In the genomic region with DNA sequence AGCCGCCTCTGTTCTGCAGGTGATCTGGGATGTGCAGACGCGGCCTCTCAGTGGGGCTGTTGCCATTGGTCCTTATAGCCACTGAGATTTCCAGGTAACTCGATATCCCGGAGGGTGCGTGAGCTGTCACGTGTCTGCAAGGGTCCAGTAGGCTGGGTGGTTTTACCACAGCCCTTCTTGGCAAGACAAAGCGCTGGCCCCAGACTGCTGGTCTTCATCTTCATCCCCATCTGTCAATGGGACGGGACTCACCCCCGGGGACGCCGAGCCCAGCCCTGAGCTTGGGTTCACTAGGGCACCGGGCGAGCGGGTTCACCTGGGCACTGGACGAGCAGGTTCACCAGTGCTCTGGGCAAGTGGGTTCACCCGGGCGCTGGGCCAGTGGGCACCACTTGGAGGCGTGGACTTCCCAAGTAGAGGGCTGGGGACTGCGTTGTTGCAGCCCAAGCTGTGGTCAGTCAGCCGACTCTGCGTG, we compare ENCODE assay signal across 24 cellular contexts. TPM values are rescaled to one million over a fixed set of nuclear protein-coding genes. Genes with fewer than 3 reads are reported as not detected.
A peak's percentile ranks its signal among the peaks of the same experiment; 100 is the strongest.
DNase-seq lines count a peak whose midpoint lies in the region; ATAC-seq and TF ChIP-seq lines count a peak whose summit lies in the region.
"Had no signal": no experiment of that assay in that cellular context is flagged by ENCODE, and none has a peak within 500 bp of the region (broad histone marks: within the 10 kb centered on the region; RNA-seq: fewer than 3 reads in every experiment).

No MANE protein-coding gene starts in this region.

- no peak overlapping the region for H3K4me2 ChIP-seq in H9 (ENCODE audit: insufficient read depth, insufficient read length, low read length)
- H3K4me2 ChIP-seq: hepatocyte, KMS-11 had no signal

- H3K9me3 Mint-ChIP-seq in activated CD4-positive, alpha-beta T cell treated with anti-CD3 and anti-CD28 coated beads for 36 hours (ENCODE audit: low read depth) = no peaks in the 10 kb centered on the region
- H3K9me3 Mint-ChIP-seq in H9 = no peaks in the 10 kb centered on the region
- H3K9me3 Mint-ChIP-seq: activated naive CD4-positive, alpha-beta T cell treated with anti-CD3 and anti-CD28 coated beads for 36 hours; activated T-cell treated with anti-CD3 and anti-CD28 coated beads, Interleukin-2, amount 50 U/mL, for 72 hours; CD8-positive, alpha-beta T cell; dendritic cell treated with granulocyte-macrophage colony-stimulating factor and Interleukin-4, amounts not matched to agents 40 ng/mL and 50 ng/mL, for 4 days; nephron progenitor cell; stimulated activated naive CD8-positive, alpha-beta T cell treated with anti-CD3 and anti-CD28 coated beads, Interleukin-15, Interleukin-2, amounts not matched to agents 100 ng/mL and 50 ng/mL, for 24 hours had no signal

- no peak overlapping the region for H2BK5ac ChIP-seq in H9 (ENCODE audit: insufficient read length, low read length)

- H3K79me2 ChIP-seq in H9 (ENCODE audit: insufficient read depth, low read length) = no peaks in the 10 kb centered on the region
- H3K79me2 ChIP-seq: hepatocyte had no signal

- H3K23me2 ChIP-seq in H9 (ENCODE audit: insufficient read length, low read depth, low read length, poor library complexity, severe bottlenecking) = no peaks in the 10 kb centered on the region

- no peaks in the 10 kb centered on the region for H3K4me1 Mint-ChIP-seq in activated CD4-positive, alpha-beta T cell treated with anti-CD3 and anti-CD28 coated beads for 36 hours
- peaks cover 2 to 6% of the 10 kb centered on the region in 2 experiments; a peak in 1 of 4 replicates for H3K4me1 Mint-ChIP-seq in H9

- H3K9me3 ChIP-seq in H9 (ENCODE audit: control insufficient read depth, low read depth, low read length) = no peaks in the 10 kb centered on the region
- H3K9me3 ChIP-seq: pancreas, thoracic aorta, uterus had no signal

- no peak overlapping the region for H3K18ac ChIP-seq in H9 (ENCODE audit: insufficient read length, low read depth, low read length)

- WGBS in H9 (ENCODE audit: extremely low coverage, insufficient read length, low lambda C conversion rate) = no CpG with 5 or more reads among the region's 22 CpGs

- no peaks in the 10 kb centered on the region for H3K27me3 ChIP-seq in H9 (ENCODE audit: insufficient read depth, low read length)
- H3K27me3 ChIP-seq: cardiac muscle cell, hepatocyte, uterus had no signal

- POLR2A ChIA-PET in activated CD4-positive, alpha-beta T cell treated with anti-CD3 and anti-CD28 coated beads for 36 hours (lab: Charles Lee) = no interaction called here

- CTCF ChIA-PET in activated CD4-positive, alpha-beta T cell treated with anti-CD3 and anti-CD28 coated beads for 36 hours (lab: Charles Lee) = no interaction called here

- no peak for ATAC-seq in activated CD4-positive, alpha-beta T cell treated with anti-CD3 and anti-CD28 coated beads for 36 hours
- ATAC-seq in left ventricle myocardium superior = no peak
- ATAC-seq: activated T-cell treated with anti-CD3 and anti-CD28 coated beads, Interleukin-2, amount 50 U/mL, for 72 hours; CD8-positive, alpha-beta T cell; pancreas; sciatic nerve had no signal

- H3K56ac ChIP-seq in H9 (ENCODE audit: insufficient read length, low read depth, low read length) = no peak overlapping the region

- no peak overlapping the region for H2AK5ac ChIP-seq in H9 (ENCODE audit: insufficient read length, low read length)

- no peak overlapping the region for H2AFZ ChIP-seq in H9 (ENCODE audit: low read length)
- H2AFZ ChIP-seq: hepatocyte had no signal

- no peak for TF ChIP-seq CTCF in H9 (conservative IDR thresholded peaks at IDR 0.05)

- peak; percentile 0 for DNase-seq in activated CD4-positive, alpha-beta T cell treated with anti-CD3 and anti-CD28 coated beads for 36 hours
- no peak for DNase-seq in activated CD4-positive, alpha-beta T cell treated with anti-CD3 and anti-CD28 coated beads for 4 hours
- DNase-seq in H9 = peak; percentile 48
- peak; percentile 21 for DNase-seq in left ventricle myocardium superior
- DNase-seq in posterior cingulate gyrus = peak in 8 of 10 donors; percentile 4 to 88 (median 20)
- no peak for DNase-seq in NCI-H1105 (lab: John Stamatoyannopoulos, UW)
- no peak for DNase-seq in anterior cingulate cortex (lab: John Stamatoyannopoulos, UW)
- no peak for DNase-seq in stimulated activated CD4-positive, alpha-beta T cell treated with anti-CD3 and anti-CD28 coated beads, Interleukin-1b, Interleukin-23, amount 100 ng/mL, for 48 hours
- DNase-seq: activated naive CD4-positive, alpha-beta T cell treated with anti-CD3 and anti-CD28 coated beads for 36 hours; activated T-cell treated with anti-CD3 and anti-CD28 coated beads, Interleukin-2, amount 50 U/mL, for 72 hours; CD8-positive, alpha-beta T cell; MM.1S; NCI-H1417; NCI-H510A; nephron progenitor cell; uterus had no signal

- H3K4ac ChIP-seq in H9 (ENCODE audit: low read depth, low read length) = no peak overlapping the region

- H3K27ac Mint-ChIP-seq in activated CD4-positive, alpha-beta T cell treated with anti-CD3 and anti-CD28 coated beads for 36 hours = no peak overlapping the region
- H3K27ac Mint-ChIP-seq in H9 = peak overlapping the region in 1 of 3 experiments; percentile 89; a peak in 1 of 7 replicates
- H3K27ac Mint-ChIP-seq: activated naive CD4-positive, alpha-beta T cell treated with anti-CD3 and anti-CD28 coated beads for 36 hours; activated T-cell treated with anti-CD3 and anti-CD28 coated beads, Interleukin-2, amount 50 U/mL, for 72 hours; CD8-positive, alpha-beta T cell; dendritic cell treated with granulocyte-macrophage colony-stimulating factor and Interleukin-4, amounts not matched to agents 40 ng/mL and 50 ng/mL, for 4 days; nephron progenitor cell; stimulated activated naive CD8-positive, alpha-beta T cell treated with anti-CD3 and anti-CD28 coated beads, Interleukin-15, Interleukin-2, amounts not matched to agents 100 ng/mL and 50 ng/mL, for 24 hours had no signal

- no peak overlapping the region for H4K91ac ChIP-seq in H9 (ENCODE audit: insufficient read length, low read depth, low read length)

- no peak overlapping the region for H3K27ac ChIP-seq in H9 (ENCODE audit: insufficient read length, low read depth, low read length)
- H3K27ac ChIP-seq: cardiac muscle cell, hepatocyte, KMS-11, pancreas, thoracic aorta, uterus had no signal

- no peak overlapping the region for H2BK15ac ChIP-seq in H9 (ENCODE audit: low read depth, low read length)

- no peak overlapping the region for H3K9ac ChIP-seq in H9 (ENCODE audit: extremely low read depth, insufficient read length, low read length)
- H3K9ac ChIP-seq: KMS-11 had no signal

- H4K8ac ChIP-seq in H9 (replicated peaks; ENCODE audit: insufficient read length, low read depth, low read length) = no peak overlapping the region

- H4K5ac ChIP-seq in H9 (ENCODE audit: insufficient read length, low read depth, low read length) = no peak overlapping the region

- peaks cover 9% of the 10 kb centered on the region for H3K27me3 Mint-ChIP-seq in activated CD4-positive, alpha-beta T cell treated with anti-CD3 and anti-CD28 coated beads for 36 hours
- no peaks in the 10 kb centered on the region; the same call in 1 of the 2 replicates for H3K27me3 Mint-ChIP-seq in H9 (ENCODE audit: low read depth)

- no peak overlapping the region for H3K23ac ChIP-seq in H9 (ENCODE audit: insufficient read length, low read depth, low read length)

- no peak overlapping the region for H3T11ph ChIP-seq in H9 (ENCODE audit: low read length)

- H3K4me1 ChIP-seq in H9 (ENCODE audit: insufficient read depth, low read length) = no peaks in the 10 kb centered on the region
- H3K4me1 ChIP-seq: pancreas, uterus had no signal

- no peak overlapping the region for H2BK20ac ChIP-seq in H9 (ENCODE audit: low read depth, low read length, poor library complexity, severe bottlenecking)

- H4K20me1 ChIP-seq in H9 (ENCODE audit: control insufficient read depth, insufficient read depth, insufficient read length) = no peaks in the 10 kb centered on the region

- H3K36me3 Mint-ChIP-seq in activated CD4-positive, alpha-beta T cell treated with anti-CD3 and anti-CD28 coated beads for 36 hours (ENCODE audit: low read depth) = no peaks in the 10 kb centered on the region
- no peaks in the 10 kb centered on the region; a peak in 1 of 7 replicates for H3K36me3 Mint-ChIP-seq in H9 (ENCODE audit: insufficient read depth in 1 of 3, low read depth in 3 of 3)
- H3K36me3 Mint-ChIP-seq: CD8-positive, alpha-beta T cell had no signal

- H3K4me3 Mint-ChIP-seq in activated CD4-positive, alpha-beta T cell treated with anti-CD3 and anti-CD28 coated beads for 36 hours = no peak overlapping the region
- no peak overlapping the region for H3K4me3 Mint-ChIP-seq in H9
- H3K4me3 Mint-ChIP-seq: activated naive CD4-positive, alpha-beta T cell treated with anti-CD3 and anti-CD28 coated beads for 36 hours; activated T-cell treated with anti-CD3 and anti-CD28 coated beads, Interleukin-2, amount 50 U/mL, for 72 hours; CD8-positive, alpha-beta T cell; dendritic cell treated with granulocyte-macrophage colony-stimulating factor and Interleukin-4, amounts not matched to agents 40 ng/mL and 50 ng/mL, for 4 days; nephron progenitor cell; stimulated activated naive CD8-positive, alpha-beta T cell treated with anti-CD3 and anti-CD28 coated beads, Interleukin-15, Interleukin-2, amounts not matched to agents 100 ng/mL and 50 ng/mL, for 24 hours had no signal

- H2BK12ac ChIP-seq in H9 (ENCODE audit: insufficient read length, low read depth, low read length) = no peak overlapping the region

- no peak overlapping the region for H2BK120ac ChIP-seq in H9 (ENCODE audit: low read depth, low read length, poor library complexity, severe bottlenecking)

- intact Hi-C loops in activated CD4-positive, alpha-beta T cell treated with anti-CD3 and anti-CD28 coated beads for 36 hours (cut with DNase I, micrococcal nuclease) = no loop called here
- intact Hi-C loops in left ventricle myocardium superior (cut with micrococcal nuclease) = no loop called here
- intact Hi-C loops in posterior cingulate gyrus (cut with DNase I) = no loop called here

- peak overlapping the region; percentile 25; the same call in 1 of the 2 replicates for H3K14ac ChIP-seq in H9 (ENCODE audit: insufficient read depth, low read length)

- no peaks in the 10 kb centered on the region for H3K79me1 ChIP-seq in H9 (ENCODE audit: insufficient read depth, low read depth, low read length, poor library complexity, severe bottlenecking)

RNA-seq across cellular contexts. Expression of gene DPYSL4, which starts 51.3 kb away (rescaled TPM):
- total RNA-seq in activated CD4-positive, alpha-beta T cell treated with anti-CD3 and anti-CD28 coated beads for 36 hours = 10 to 100 TPM; 15.0 to 15.2 TPM
- total RNA-seq in H9 (2021) = 26.3 and 29.0 TPM in 2 replicates
- 45.2 TPM for total RNA-seq in left ventricle myocardium superior

Comparison
In these comparisons a context has a peak if more than half of its experiments do, and no peak if none do; other contexts are left out.
1. DNase-seq: peak in activated CD4-positive, alpha-beta T cell treated with anti-CD3 and anti-CD28 coated beads for 36 hours (single experiment), H9 (single experiment), left ventricle myocardium superior (single experiment) and posterior cingulate gyrus (8 of 10); none in activated CD4-positive, alpha-beta T cell treated with anti-CD3 and anti-CD28 coated beads for 4 hours (0 of 2), NCI-H1105 (single experiment), anterior cingulate cortex (0 of 58) and stimulated activated CD4-positive, alpha-beta T cell treated with anti-CD3 and anti-CD28 coated beads, Interleukin-1b, Interleukin-23, amount 100 ng/mL, for 48 hours (single experiment).